Comparison of ENCODE assay signal across 7 cellular contexts in genomic region chr2:222298311-222299150, GRCh38. TPM values are rescaled to one million over a fixed set of nuclear protein-coding genes. Genes with fewer than 3 reads are reported as not detected.
A peak's percentile ranks its signal among the peaks of the same experiment; 100 is the strongest.
DNase-seq lines count a peak whose midpoint lies in the region; ATAC-seq and TF ChIP-seq lines count a peak whose summit lies in the region.

TSS of gene PAX3 (minus strand) at chr2:222298998. CDS start at chr2:222298615, 383 bp downstream.

- H3K27me3 Mint-ChIP-seq in CD8-positive, alpha-beta T cell (ENCODE audit: low read depth) = peaks cover 81% of the 10 kb centered on the region

- H3K36me3 Mint-ChIP-seq in CD8-positive, alpha-beta T cell = no peaks in the 10 kb centered on the region

- H3K4me3 Mint-ChIP-seq in CD8-positive, alpha-beta T cell = no peak within 1 kb of the TSS

- H3K27me3 ChIP-seq in NT2/D1 (ENCODE audit: insufficient read depth, insufficient read length) = peaks cover 100% of the 10 kb centered on the region
- H3K27me3 ChIP-seq in CD8-positive, alpha-beta T cell (ENCODE audit: insufficient read depth, low read length) = peaks cover 44% of the 10 kb centered on the region

- peaks cover 30% of the 10 kb centered on the region for H3K4me1 Mint-ChIP-seq in CD8-positive, alpha-beta T cell (ENCODE audit: low read depth)

- H3K4me1 ChIP-seq in NT2/D1 (ENCODE audit: insufficient read depth, insufficient read length) = peaks cover 12% of the 10 kb centered on the region
- peaks cover 7% of the 10 kb centered on the region for H3K4me1 ChIP-seq in CD8-positive, alpha-beta T cell (ENCODE audit: insufficient read depth, low read length)

- H3K9ac ChIP-seq in NT2/D1 (ENCODE audit: insufficient read length, low read depth) = peak within 1 kb of the TSS; percentile 63

- intact Hi-C loops in CD8-positive, alpha-beta T cell (cut with DNase I, micrococcal nuclease) = no loop called here

- no peaks in the 10 kb centered on the region for H3K9me3 Mint-ChIP-seq in CD8-positive, alpha-beta T cell

- no peak within 1 kb of the TSS for H3K27ac ChIP-seq in CD8-positive, alpha-beta T cell (ENCODE audit: low read depth, low read length)

- H3K36me3 ChIP-seq in NT2/D1 (ENCODE audit: insufficient read depth, insufficient read length, low read length) = no peaks in the 10 kb centered on the region
- H3K36me3 ChIP-seq in CD8-positive, alpha-beta T cell (ENCODE audit: insufficient read depth, low read length) = no peaks in the 10 kb centered on the region

- peak; percentile 40 for ATAC-seq in GM18907 (IDR thresholded peaks at IDR 0.05; ENCODE audit: unreplicated experiment)
- no peak for ATAC-seq in CD8-positive, alpha-beta T cell

- H3K9me3 ChIP-seq in NT2/D1 (ENCODE audit: insufficient read depth, low read length) = no peaks in the 10 kb centered on the region
- no peaks in the 10 kb centered on the region for H3K9me3 ChIP-seq in CD8-positive, alpha-beta T cell (ENCODE audit: low read length)

- TF ChIP-seq CTCF in CD8-positive, alpha-beta T cell (IDR thresholded peaks at IDR 0.05) = no peak

- DNase-seq in NT2/D1 (ENCODE audit: low read depth, low spot score) = no peak
- DNase-seq in foreskin melanocyte = peak; percentile 97
- peak; percentile 73 for DNase-seq in retina
- no peak for DNase-seq in NCI-H748 treated with DMSO at 0.1 percent for 48 hours (lab: John Stamatoyannopoulos, UW)
- DNase-seq in NCI-H82 (lab: John Stamatoyannopoulos, UW) = no peak
- DNase-seq in CD8-positive, alpha-beta T cell = no peak

- CTCF ChIA-PET in CD8-positive, alpha-beta T cell (lab: Charles Lee) = no interaction called here

- H3K27ac Mint-ChIP-seq in CD8-positive, alpha-beta T cell = no peak within 1 kb of the TSS

- POLR2A ChIA-PET in CD8-positive, alpha-beta T cell (lab: Charles Lee) = no interaction called here

- peak within 1 kb of the TSS; percentile 23 for H3K4me3 ChIP-seq in NT2/D1 (ENCODE audit: insufficient read length, low read depth)
- H3K4me3 ChIP-seq in CD8-positive, alpha-beta T cell (ENCODE audit: low read depth, low read length) = no peak within 1 kb of the TSS

RNA-seq across cellular contexts. Expression of gene PAX3, which starts in this region (rescaled TPM):
- total RNA-seq in CD8-positive, alpha-beta T cell = not detected

Comparison
In these comparisons a context has a peak if more than half of its experiments do, and no peak if none do; other contexts are left out.
1. DNase-seq: peak in foreskin melanocyte (single experiment) and retina (single experiment); none in NT2/D1 (single experiment), NCI-H748 treated with DMSO at 0.1 percent for 48 hours (single experiment), NCI-H82 (single experiment) and CD8-positive, alpha-beta T cell (0 of 7).